ENCODE assay signal across 12 cellular contexts in genomic region chr21:32463889-32464300, GRCh38. TPM values are rescaled to one million over a fixed set of nuclear protein-coding genes. Genes with fewer than 3 reads are reported as not detected.
DNase-seq lines count a peak whose midpoint lies in the region; ATAC-seq and TF ChIP-seq lines count a peak whose summit lies in the region.
"Had no signal": no experiment of that assay in that cellular context is flagged by ENCODE, and none has a peak within 500 bp of the region (broad histone marks: within the 10 kb centered on the region; RNA-seq: fewer than 3 reads in every experiment).

No MANE protein-coding gene starts in this region.

- H3K36me3 ChIP-seq in tibial nerve: peaks cover 0 to 61% (median 3%) of the 10 kb centered on the region in 3 donors

- H3K36me3 Mint-ChIP-seq in activated CD4-positive, alpha-beta T cell treated with anti-CD3 and anti-CD28 coated beads, Interleukin-2, amount 10 ng/mL, durations not matched to agents 7 days and 5 days (ENCODE audit: low read depth): no peaks in the 10 kb centered on the region
- H3K36me3 Mint-ChIP-seq in MCF 10A (ENCODE audit: insufficient read depth, unreplicated experiment): peaks cover 54% of the 10 kb centered on the region

- H3K27ac ChIP-seq in tibial nerve: peak overlapping the region; percentile 24 to 83 (median 66)
- H3K27ac ChIP-seq: 22Rv1 had no signal

- TF ChIP-seq POLR2A in tibial nerve (IDR thresholded peaks at IDR 0.05): no peak

- WGBS in tibial nerve, 2 donors: 35 to 50% methylated on average over 8 of the region's 8 CpGs

- H3K4me3 ChIP-seq in tibial nerve: no peak overlapping the region

- POLR2A ChIA-PET in activated CD4-positive, alpha-beta T cell treated with anti-CD3 and anti-CD28 coated beads, Interleukin-2, amount 10 ng/mL, durations not matched to agents 7 days and 5 days (lab: Charles Lee): no interaction called here
- POLR2A ChIA-PET in MCF 10A (lab: Yijun Ruan, JAX): interaction anchor here (0.6 to 1.7 kb wide), 9 partner anchors 9 to 149 kb away, joined by 3 to 7 read pairs (median 5); partner anchors contain the start of genes CFAP298 and EVA1C

- CTCF ChIA-PET in activated CD4-positive, alpha-beta T cell treated with anti-CD3 and anti-CD28 coated beads, Interleukin-2, amount 10 ng/mL, durations not matched to agents 7 days and 5 days (lab: Charles Lee): interaction anchor here (0.7 kb wide), 1 partner anchor 1014 kb away, joined by 5 read pairs; no protein-coding TSS in a partner anchor
- CTCF ChIA-PET in MCF 10A (lab: Yijun Ruan, JAX): interaction anchor here (0.5 to 0.6 kb wide), 3 partner anchors 17 to 129 kb away, joined by 3 to 4 read pairs (median 3); no protein-coding TSS in a partner anchor

- H3K27me3 Mint-ChIP-seq in activated CD4-positive, alpha-beta T cell treated with anti-CD3 and anti-CD28 coated beads, Interleukin-2, amount 10 ng/mL, durations not matched to agents 7 days and 5 days: no peaks in the 10 kb centered on the region
- H3K27me3 Mint-ChIP-seq in MCF 10A (ENCODE audit: insufficient read depth, unreplicated experiment): no peaks in the 10 kb centered on the region
- H3K27me3 Mint-ChIP-seq: stimulated activated naive CD8-positive, alpha-beta T cell treated with anti-CD3 and anti-CD28 coated beads, Interleukin-15, amount 100 ng/mL, for 72 hours had no signal

- H3K4me1 ChIP-seq in tibial nerve: peaks cover 0 to 30% (median 6%) of the 10 kb centered on the region in 4 donors

- H3K4me1 Mint-ChIP-seq in activated CD4-positive, alpha-beta T cell treated with anti-CD3 and anti-CD28 coated beads, Interleukin-2, amount 10 ng/mL, durations not matched to agents 7 days and 5 days: no peaks in the 10 kb centered on the region
- H3K4me1 Mint-ChIP-seq in MCF 10A (ENCODE audit: insufficient read depth, unreplicated experiment): peaks cover 19% of the 10 kb centered on the region
- H3K4me1 Mint-ChIP-seq: stimulated activated naive CD8-positive, alpha-beta T cell treated with anti-CD3 and anti-CD28 coated beads, Interleukin-15, amount 100 ng/mL, for 72 hours had no signal

- no peaks in the 10 kb centered on the region for H3K9me3 Mint-ChIP-seq in activated CD4-positive, alpha-beta T cell treated with anti-CD3 and anti-CD28 coated beads, Interleukin-2, amount 10 ng/mL, durations not matched to agents 7 days and 5 days
- no peaks in the 10 kb centered on the region for H3K9me3 Mint-ChIP-seq in MCF 10A (ENCODE audit: unreplicated experiment)
- H3K9me3 Mint-ChIP-seq: stimulated activated naive CD8-positive, alpha-beta T cell treated with anti-CD3 and anti-CD28 coated beads, Interleukin-15, amount 100 ng/mL, for 72 hours had no signal

- TF ChIP-seq EP300 in tibial nerve (IDR thresholded peaks at IDR 0.05): peak in 1 of 2 donors; percentile 44

- no peaks in the 10 kb centered on the region for H3K9me3 ChIP-seq in tibial nerve

- intact Hi-C loops in MCF 10A (cut with micrococcal nuclease): no loop called here

- no peak for ATAC-seq in HG02938 (IDR thresholded peaks at IDR 0.05; ENCODE audit: unreplicated experiment)
- no peak for ATAC-seq in GM19455 (IDR thresholded peaks at IDR 0.05; ENCODE audit: unreplicated experiment)
- ATAC-seq: stimulated activated naive CD8-positive, alpha-beta T cell treated with anti-CD3 and anti-CD28 coated beads, Interleukin-15, amount 100 ng/mL, for 72 hours had no signal

- no peaks in the 10 kb centered on the region for H3K27me3 ChIP-seq in tibial nerve

- H3K4me3 Mint-ChIP-seq in activated CD4-positive, alpha-beta T cell treated with anti-CD3 and anti-CD28 coated beads, Interleukin-2, amount 10 ng/mL, durations not matched to agents 7 days and 5 days: no peak overlapping the region
- peak overlapping the region; percentile 41 for H3K4me3 Mint-ChIP-seq in MCF 10A (ENCODE audit: unreplicated experiment)
- H3K4me3 Mint-ChIP-seq: stimulated activated naive CD8-positive, alpha-beta T cell treated with anti-CD3 and anti-CD28 coated beads, Interleukin-15, amount 100 ng/mL, for 72 hours had no signal

- TF ChIP-seq CTCF in MCF 10A (IDR thresholded peaks at IDR 0.05; ENCODE audit: unreplicated experiment) (no peak), tibial nerve (IDR thresholded peaks at IDR 0.05) (no peak)

- peak overlapping the region; percentile 9 for H3K27ac Mint-ChIP-seq in activated CD4-positive, alpha-beta T cell treated with anti-CD3 and anti-CD28 coated beads, Interleukin-2, amount 10 ng/mL, durations not matched to agents 7 days and 5 days
- H3K27ac Mint-ChIP-seq in MCF 10A (ENCODE audit: low read depth, unreplicated experiment): peak overlapping the region; percentile 87
- H3K27ac Mint-ChIP-seq: stimulated activated naive CD8-positive, alpha-beta T cell treated with anti-CD3 and anti-CD28 coated beads, Interleukin-15, amount 100 ng/mL, for 72 hours had no signal

- BruUV-seq in MCF 10A (replicated peaks; lab: Mats Ljungman, UMichigan): no TSS peak

- no peak for DNase-seq in activated CD4-positive, alpha-beta T cell treated with anti-CD3 and anti-CD28 coated beads, Interleukin-2, amount 10 ng/mL, durations not matched to agents 7 days and 5 days
- no peak for DNase-seq in activated CD4-positive, alpha-beta T cell treated with anti-CD3 and anti-CD28 coated beads, Interleukin-2, amount 50 U/mL, for 4 hours
- DNase-seq in MCF 10A (ENCODE audit: unreplicated experiment) (peak; percentile 81), left kidney (ENCODE audit: low read depth, low spot score) (peak; percentile 24), tibial nerve (ENCODE audit: low spot score in 2 of 2) (no peak), activated gamma-delta T cell (lab: John Stamatoyannopoulos, UW) (no peak)
- DNase-seq: activated naive CD4-positive, alpha-beta T cell treated with Interleukin-2 at 50 U/mL for 16 hours; NCI-H2081; stimulated activated naive CD8-positive, alpha-beta T cell treated with anti-CD3 and anti-CD28 coated beads, Interleukin-15, amount 100 ng/mL, for 72 hours had no signal

RNA-seq across cellular contexts. Expression of gene EVA1C, which starts 51.4 kb away (rescaled TPM):
- 1 to 10 TPM; 4.8 to 5.4 TPM for total RNA-seq in activated CD4-positive, alpha-beta T cell treated with anti-CD3 and anti-CD28 coated beads, Interleukin-2, amount 10 ng/mL, durations not matched to agents 7 days and 5 days
- total RNA-seq in MCF 10A (2022) (16.8 and 22.2 TPM in 2 replicates), tibial nerve (10 to 100 TPM; 72.6 to 85.9 (median 75.6) TPM)

Comparison
In these comparisons a context has a peak if more than half of its experiments do, and no peak if none do; other contexts are left out.
1. DNase-seq: peak in MCF 10A (single experiment) and left kidney (single experiment); none in activated CD4-positive, alpha-beta T cell treated with anti-CD3 and anti-CD28 coated beads, Interleukin-2, amount 10 ng/mL, durations not matched to agents 7 days and 5 days (single experiment), activated CD4-positive, alpha-beta T cell treated with anti-CD3 and anti-CD28 coated beads, Interleukin-2, amount 50 U/mL, for 4 hours (0 of 2), tibial nerve (0 of 2) and activated gamma-delta T cell (single experiment).